Comparison of ENCODE assay signal across 30 cellular contexts in the genomic region with DNA sequence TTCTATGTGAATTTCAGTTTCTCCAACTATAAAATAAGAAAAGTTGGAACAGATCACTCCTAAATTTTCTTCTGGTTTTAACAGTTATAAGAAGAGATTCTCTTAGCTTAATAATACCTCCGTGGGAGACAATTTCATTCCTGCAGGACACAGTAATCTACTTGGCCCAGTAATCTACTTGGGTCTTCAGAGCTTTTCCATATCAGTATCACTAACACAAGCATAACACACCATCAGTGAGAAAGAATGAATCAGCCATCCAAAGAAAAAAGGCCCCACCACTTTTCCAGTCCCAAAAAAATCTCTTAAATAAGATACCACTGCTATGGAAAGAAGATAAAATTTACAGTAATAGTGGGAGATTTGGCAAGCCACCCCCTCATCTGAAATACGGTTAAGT. TPM values are rescaled to one million over a fixed set of nuclear protein-coding genes. Genes with fewer than 3 reads are reported as not detected.
A peak's percentile ranks its signal among the peaks of the same experiment; 100 is the strongest.
DNase-seq lines count a peak whose midpoint lies in the region; ATAC-seq, FAIRE-seq and TF ChIP-seq lines count a peak whose summit lies in the region.
"Had no signal": no experiment of that assay in that cellular context is flagged by ENCODE, and none has a peak within 500 bp of the region (broad histone marks: within the 10 kb centered on the region; RNA-seq: fewer than 3 reads in every experiment).

No MANE protein-coding gene starts in this region.

- ATAC-seq in activated T-cell treated with anti-CD3 and anti-CD28 coated beads, Interleukin-2, amount 50 U/mL, for 72 hours (replicated peaks in 1 of 2) = no peak
- peak; percentile 60 for ATAC-seq in IMR-90 (ENCODE audit: low read depth)
- no peak for ATAC-seq in HG02798 (IDR thresholded peaks at IDR 0.05; ENCODE audit: poor library complexity, unreplicated experiment)
- ATAC-seq: A549, heart left ventricle, HepG2, left colon had no signal

- H4K20me1 ChIP-seq in IMR-90 (ENCODE audit: insufficient read depth, low read length) (peaks cover 24% of the 10 kb centered on the region; the same call in 1 of the 2 replicates), neural progenitor cell (ENCODE audit: low read depth) (peaks cover 88% of the 10 kb centered on the region)

- no peak for DNase-seq in activated T-cell treated with anti-CD3 and anti-CD28 coated beads, Interleukin-2, amount 50 U/mL, for 72 hours
- no peak for DNase-seq in activated T-cell treated with anti-CD3 and anti-CD28 coated beads, Interleukin-2, amount 50 U/mL, for 1 hour
- peak; percentile 39 for DNase-seq in IMR-90
- peak; percentile 16 for DNase-seq in astrocyte of the hippocampus (ENCODE audit: low read depth, low spot score)
- DNase-seq in neural progenitor cell (ENCODE audit: low spot score) = no peak
- no peak for DNase-seq in GM12891 (ENCODE audit: insufficient read length, low spot score)
- no peak for DNase-seq in type B pancreatic cell (ENCODE audit: extremely low spot score, unreplicated experiment)
- DNase-seq: activated CD4-positive, alpha-beta T cell treated with anti-CD3 and anti-CD28 coated beads, Interleukin-2, amount 50 U/mL, for 1 hour; activated CD8-positive, alpha-beta memory T cell treated with anti-CD3 and anti-CD28 coated beads, Interleukin-2, amount 50 U/mL, for 4 hours; activated gamma-delta T cell; cerebellar nuclear complex; COR-L47; DMS79; GF-D8; heart left ventricle; left colon; NCI-H1105; NCI-H1930; NCI-H526 treated with DMSO at 0.1 percent for 48 hours; nucleus accumbens; RPMI8226; small intestine; stimulated activated CD4-positive, alpha-beta T cell treated with anti-CD3 and anti-CD28 coated beads, Interleukin-2, amount 100 ng/mL, for 24 hours had no signal

- no peak overlapping the region for H4K8ac ChIP-seq in IMR-90 (ENCODE audit: low read depth in 2 of 2, low read length in 2 of 2)

- H3K9me3 Mint-ChIP-seq in activated T-cell treated with anti-CD3 and anti-CD28 coated beads, Interleukin-2, amount 50 U/mL, for 72 hours = no peaks in the 10 kb centered on the region
- H3K9me3 Mint-ChIP-seq in neural progenitor cell (no peaks in the 10 kb centered on the region), type B pancreatic cell (no peaks in the 10 kb centered on the region)
- H3K9me3 Mint-ChIP-seq: T-helper 1 cell treated with Interleukin-12 subunit alpha and Interleukin-12 subunit beta and Interleukin-4 antibody, amounts not matched to agents 30 μg/mL and 1 μg/mL, for 36 hours had no signal

- H3K36me3 ChIP-seq in IMR-90 (ENCODE audit: control insufficient read depth, insufficient read depth, low read length) (peaks cover 26% of the 10 kb centered on the region), neural progenitor cell (peaks cover 9% of the 10 kb centered on the region)

- H3K9me1 ChIP-seq in IMR-90 (ENCODE audit: insufficient read depth, low read length) = peaks cover 10% of the 10 kb centered on the region; the same call in 1 of the 2 replicates

- H3K9ac ChIP-seq in IMR-90 (ENCODE audit: low read depth, low read length) = no peak overlapping the region
- H3K9ac ChIP-seq in neural progenitor cell = no peak overlapping the region

- H2AK5ac ChIP-seq in IMR-90 (ENCODE audit: low read depth, low read length) = no peak overlapping the region

- H3K79me2 ChIP-seq in neural progenitor cell (ENCODE audit: low read depth) = peaks cover 100% of the 10 kb centered on the region

- no peak overlapping the region for H3K4me3 Mint-ChIP-seq in activated T-cell treated with anti-CD3 and anti-CD28 coated beads, Interleukin-2, amount 50 U/mL, for 72 hours
- H3K4me3 Mint-ChIP-seq in neural progenitor cell (no peak overlapping the region), type B pancreatic cell (no peak overlapping the region)
- H3K4me3 Mint-ChIP-seq: T-helper 1 cell treated with Interleukin-12 subunit alpha and Interleukin-12 subunit beta and Interleukin-4 antibody, amounts not matched to agents 30 μg/mL and 1 μg/mL, for 36 hours had no signal

- POLR2A ChIA-PET in IMR-90 (lab: Charles Lee; ENCODE audit: unreplicated experiment) = no interaction called here

- TF ChIP-seq POLR2A in IMR-90 (IDR thresholded peaks at IDR 0.05; ENCODE audit: low read depth, low read length) (no peak), GM12891 (IDR thresholded peaks at IDR 0.05; ENCODE audit: low read depth, low read length) (no peak)

- in situ Hi-C loops in IMR-90 (cut with MboI; ENCODE audit: low sequenced_read_pairs) = no loop called here

- CTCF ChIA-PET in IMR-90 (lab: Yijun Ruan, JAX) = interaction anchor here (1.1 kb wide), 1 partner anchor 15 kb away, joined by 3 read pairs; no protein-coding TSS in a partner anchor

- H3K27me3 ChIP-seq in IMR-90 (ENCODE audit: control insufficient read depth, insufficient read depth, low read length) = no peaks in the 10 kb centered on the region
- no peaks in the 10 kb centered on the region for H3K27me3 ChIP-seq in neural progenitor cell
- H3K27me3 ChIP-seq: heart left ventricle had no signal

- peak overlapping the region; percentile 46 for H3K27ac Mint-ChIP-seq in activated T-cell treated with anti-CD3 and anti-CD28 coated beads, Interleukin-2, amount 50 U/mL, for 72 hours
- H3K27ac Mint-ChIP-seq in neural progenitor cell (no peak overlapping the region), type B pancreatic cell (no peak overlapping the region)
- H3K27ac Mint-ChIP-seq: T-helper 1 cell treated with Interleukin-12 subunit alpha and Interleukin-12 subunit beta and Interleukin-4 antibody, amounts not matched to agents 30 μg/mL and 1 μg/mL, for 36 hours had no signal

- H2BK20ac ChIP-seq in IMR-90 (ENCODE audit: low read depth, low read length) = no peak overlapping the region

- no peak overlapping the region for H3K56ac ChIP-seq in IMR-90 (ENCODE audit: extremely low read depth, insufficient read depth, low read length)

- H2BK120ac ChIP-seq in IMR-90 (ENCODE audit: low read depth, low read length) = no peak overlapping the region

- H3K18ac ChIP-seq in IMR-90 (ENCODE audit: low read depth, low read length) = no peak overlapping the region

- no peak overlapping the region for H2BK15ac ChIP-seq in IMR-90 (ENCODE audit: low read depth, low read length)

- intact Hi-C loops in IMR-90 (cut with micrococcal nuclease) = no loop called here

- no peak overlapping the region for H3K4me3 ChIP-seq in IMR-90 (ENCODE audit: insufficient read depth, low read depth, low read length)
- H3K4me3 ChIP-seq in neural progenitor cell = no peak overlapping the region
- H3K4me3 ChIP-seq: A549, heart left ventricle, SK-N-MC had no signal

- no peak overlapping the region for H3K23ac ChIP-seq in IMR-90 (ENCODE audit: low read depth, low read length)

- H3K27me3 Mint-ChIP-seq in activated T-cell treated with anti-CD3 and anti-CD28 coated beads, Interleukin-2, amount 50 U/mL, for 72 hours (ENCODE audit: low read depth) = no peaks in the 10 kb centered on the region
- H3K27me3 Mint-ChIP-seq in neural progenitor cell (ENCODE audit: insufficient read depth, low read depth) (no peaks in the 10 kb centered on the region), type B pancreatic cell (no peaks in the 10 kb centered on the region)

- H3K9me3 ChIP-seq in IMR-90 (ENCODE audit: control insufficient read depth, insufficient read depth, low read length) (no peaks in the 10 kb centered on the region), neural progenitor cell (ENCODE audit: low read depth) (no peaks in the 10 kb centered on the region)
- H3K9me3 ChIP-seq: A549, heart left ventricle had no signal

- H3K4me2 ChIP-seq in IMR-90 (ENCODE audit: low read depth, low read length) = no peak overlapping the region
- H3K4me2 ChIP-seq in neural progenitor cell = no peak overlapping the region
- H3K4me2 ChIP-seq: A549 had no signal

- peaks cover 5 to 23% of the 10 kb centered on the region in 2 donors for H3K36me3 Mint-ChIP-seq in activated T-cell treated with anti-CD3 and anti-CD28 coated beads, Interleukin-2, amount 50 U/mL, for 72 hours (ENCODE audit: insufficient read depth in 2 of 2)
- H3K36me3 Mint-ChIP-seq in neural progenitor cell = peaks cover 22% of the 10 kb centered on the region
- H3K36me3 Mint-ChIP-seq in type B pancreatic cell = peaks cover 23% of the 10 kb centered on the region

- H4K5ac ChIP-seq in IMR-90 (ENCODE audit: low read depth, low read length) = no peak overlapping the region

- H2AK9ac ChIP-seq in IMR-90 (replicated peaks; ENCODE audit: low read depth, low read length, poor library complexity) = no peak overlapping the region

- peaks cover 36 to 53% of the 10 kb centered on the region in 2 experiments for H3K79me1 ChIP-seq in IMR-90 (ENCODE audit: low read depth in 1 of 2, low read length in 2 of 2)

- H3K4me1 Mint-ChIP-seq in activated T-cell treated with anti-CD3 and anti-CD28 coated beads, Interleukin-2, amount 50 U/mL, for 72 hours (ENCODE audit: low read depth) = peaks cover 54% of the 10 kb centered on the region
- no peaks in the 10 kb centered on the region for H3K4me1 Mint-ChIP-seq in neural progenitor cell
- H3K4me1 Mint-ChIP-seq in type B pancreatic cell (ENCODE audit: unreplicated experiment) = no peaks in the 10 kb centered on the region

- dilution Hi-C loops in IMR-90 (cut with HindIII; ENCODE audit: low sequenced_read_pairs, unreplicated experiment) = no loop called here

- BruUV-seq in IMR-90 (replicated peaks; lab: Mats Ljungman, UMichigan) = no TSS peak

- TF ChIP-seq RAD21 in IMR-90 (IDR thresholded peaks at IDR 0.05; ENCODE audit: low read length) = no peak

- H3K4me1 ChIP-seq in IMR-90 (ENCODE audit: control insufficient read depth, insufficient read depth, low read length) (peaks cover 6% of the 10 kb centered on the region; the same call in 1 of the 2 replicates), neural progenitor cell (peaks cover 9% of the 10 kb centered on the region)
- H3K4me1 ChIP-seq: A549 had no signal

- no peak overlapping the region for H4K91ac ChIP-seq in IMR-90 (ENCODE audit: insufficient read depth, low read depth, low read length)

- H3F3A ChIP-seq in neural progenitor cell (ENCODE audit: low read depth) = peaks cover 3% of the 10 kb centered on the region

- WGBS in IMR-90 (ENCODE audit: extremely low coverage in 2 of 2, insufficient read length in 1 of 2), 2 experiments = no CpG with 5 or more reads among the region's 2 CpGs

- H3K27ac ChIP-seq in IMR-90 (ENCODE audit: insufficient read depth, low read length) (no peak overlapping the region), neural progenitor cell (peak overlapping the region; percentile 67)
- H3K27ac ChIP-seq: A549, heart left ventricle, HL-60, SK-N-MC had no signal

- no peak overlapping the region for H3K4ac ChIP-seq in IMR-90 (ENCODE audit: low read depth, low read length)

- H2AFZ ChIP-seq in IMR-90 (replicated peaks; ENCODE audit: low read length, poor library complexity) (no peak overlapping the region), neural progenitor cell (replicated peaks) (no peak overlapping the region)

- TF ChIP-seq CTCF in IMR-90 (conservative IDR thresholded peaks at IDR 0.05; ENCODE audit: low read depth, low read length) (no peak), neural progenitor cell (IDR thresholded peaks at IDR 0.05) (no peak), type B pancreatic cell (conservative IDR thresholded peaks at IDR 0.05) (no peak)

- H3K14ac ChIP-seq in IMR-90 (replicated peaks; ENCODE audit: low read depth, low read length) = no peak overlapping the region

- H2BK5ac ChIP-seq in IMR-90 (ENCODE audit: low read depth, low read length, poor library complexity, severe bottlenecking) = no peak overlapping the region

- no peak for FAIRE-seq in GM12891 (lab: Jason Lieb, UNC)
- FAIRE-seq: A549, HepG2, small intestine, urothelium cell line had no signal

RNA-seq across cellular contexts. Expression of a gene that starts 20.2 kb away (rescaled TPM):
- 10 to 100 TPM; 93.1 to 96.4 TPM for total RNA-seq in activated T-cell treated with anti-CD3 and anti-CD28 coated beads, Interleukin-2, amount 50 U/mL, for 72 hours
- total RNA-seq in IMR-90 (2012; rRNA removed) = 25.6 and 31.5 TPM in 2 replicates
- polyA plus RNA-seq in IMR-90 (2012; rRNA removed) = 21.2 and 25.3 TPM in 2 replicates
- 7.2 and 17.1 TPM in 2 replicates for polyA plus RNA-seq in IMR-90 (2012; cell fraction: cytosol; rRNA removed)
- 18.9 and 20.8 TPM in 2 replicates for polyA plus RNA-seq in IMR-90 (2012; cell fraction: nucleus; rRNA removed; ENCODE audit: low replicate concordance)
- total RNA-seq in neural progenitor cell (ENCODE audit: low replicate concordance) = 69.0 and 86.1 TPM in 2 replicates
- 14.2 TPM for polyA plus RNA-seq in GM12891 (2012; ENCODE audit: low read depth, missing spikeins)
- total RNA-seq in type B pancreatic cell (ENCODE audit: low replicate concordance) = 47.1 and 75.4 TPM in 2 replicates

Comparison
In these comparisons a context has a peak if more than half of its experiments do, and no peak if none do; other contexts are left out.
1. DNase-seq: peak in IMR-90 (single experiment) and astrocyte of the hippocampus (single experiment); none in activated T-cell treated with anti-CD3 and anti-CD28 coated beads, Interleukin-2, amount 50 U/mL, for 72 hours (0 of 2), activated T-cell treated with anti-CD3 and anti-CD28 coated beads, Interleukin-2, amount 50 U/mL, for 1 hour (single experiment), neural progenitor cell (single experiment), GM12891 (single experiment) and type B pancreatic cell (single experiment).